In the genomic region with DNA sequence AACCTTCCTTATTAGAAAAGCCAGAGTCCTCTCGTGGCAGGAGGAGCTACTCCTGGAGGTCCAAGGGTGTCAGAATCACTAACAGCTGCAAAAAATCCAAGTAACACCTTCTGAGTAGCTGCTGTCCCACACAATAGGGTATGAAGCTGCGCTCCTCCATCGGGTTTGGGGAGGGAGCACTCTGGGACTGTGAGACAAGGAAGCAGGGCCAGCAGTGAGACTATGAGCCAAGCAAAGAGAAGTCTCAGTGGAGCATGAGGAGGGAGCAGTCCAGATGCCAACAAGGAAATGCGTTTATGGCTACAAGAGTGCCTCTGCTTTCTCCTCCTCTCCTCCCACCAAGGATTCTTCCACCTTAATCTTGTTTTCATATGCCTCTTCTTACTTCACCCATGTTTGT, we compare ENCODE assay signal across 24 cellular contexts. TPM values are rescaled to one million over a fixed set of nuclear protein-coding genes. Genes with fewer than 3 reads are reported as not detected.
DNase-seq lines count a peak whose midpoint lies in the region; ATAC-seq, FAIRE-seq and TF ChIP-seq lines count a peak whose summit lies in the region.
"Had no signal": no experiment of that assay in that cellular context is flagged by ENCODE, and none has a peak within 500 bp of the region (broad histone marks: within the 10 kb centered on the region; RNA-seq: fewer than 3 reads in every experiment).

No MANE protein-coding gene starts in this region.

- no peak for TF ChIP-seq CTCF in WTC11 (IDR thresholded peaks at IDR 0.05)

- ATAC-seq in WTC11 (0 out of 2 replicates have a peak, but pooled peaks have one; percentile 28), left cardiac atrium (peak; percentile 36 to 80), HG03432 (IDR thresholded peaks at IDR 0.05; ENCODE audit: unreplicated experiment) (no peak), GM21390 (IDR thresholded peaks at IDR 0.05; ENCODE audit: unreplicated experiment) (no peak)

- H3K27me3 Mint-ChIP-seq in WTC11 (ENCODE audit: low read depth): no peaks in the 10 kb centered on the region

- no peaks in the 10 kb centered on the region; the same call in 1 of the 2 replicates for H3K36me3 ChIP-seq in H7 (replicated peaks; ENCODE audit: control insufficient read depth, insufficient read depth, low read length)
- H3K36me3 ChIP-seq: MG63 had no signal

- H3K27me3 ChIP-seq in H7 (ENCODE audit: control insufficient read depth, insufficient read depth, low read length): no peaks in the 10 kb centered on the region
- H3K27me3 ChIP-seq: MG63, SJSA1 had no signal

- CTCF ChIA-PET in WTC11 (lab: Charles Lee): interaction anchor here (0.9 to 3.3 kb wide), 3 partner anchors 11 to 34 kb away, joined by 3 to 15 read pairs (median 4); no protein-coding TSS in a partner anchor

- H3K4me3 Mint-ChIP-seq in WTC11: no peak overlapping the region
- H3K4me3 Mint-ChIP-seq: H9, IgD-negative memory B cell had no signal

- H3K27ac Mint-ChIP-seq in WTC11: no peak overlapping the region

- intact Hi-C loops in left cardiac atrium (cut with DNase I): no loop called here
- intact Hi-C loops in posterior vena cava (cut with DNase I): no loop called here

- DNase-seq in H7 (peak; percentile 26), WTC11 (ENCODE audit: low spot score) (no peak), left cardiac atrium (no peak), posterior vena cava (ENCODE audit: low spot score) (peak; percentile 66), frontal cortex (ENCODE audit: low spot score in 2 of 2) (no peak)
- DNase-seq: ACHN, C1 segment of cervical spinal cord, H9, Karpas-422, MG63, NCI-H1092, NCI-H1436 treated with DMSO at 0.1 percent for 48 hours, NCI-H2029, NCI-H345, NCI-H526, PC-9 had no signal

- H3K9me3 Mint-ChIP-seq in WTC11: no peaks in the 10 kb centered on the region
- H3K9me3 Mint-ChIP-seq: H9, IgD-negative memory B cell had no signal

- H3K36me3 Mint-ChIP-seq in WTC11: no peaks in the 10 kb centered on the region
- H3K36me3 Mint-ChIP-seq: IgD-negative memory B cell had no signal

- no peak for FAIRE-seq in frontal cortex (lab: Jason Lieb, UNC)
- FAIRE-seq: D721Med, GM12892, GM18507 had no signal

- no peak overlapping the region for H3K4me3 ChIP-seq in H7 (ENCODE audit: insufficient read depth, low read depth, low read length)
- H3K4me3 ChIP-seq: MG63, PC-9, SJSA1 had no signal

- peaks cover 12% of the 10 kb centered on the region for H3K4me1 Mint-ChIP-seq in WTC11

- POLR2A ChIA-PET in WTC11 (lab: Charles Lee): no interaction called here

TF ChIP-seq in WTC11, 78 proteins besides CTCF, POLR2A, EP300 and RAD21 (continues in another document):
- TF ChIP-seq GRHL2 (CRISPR knock-in tag; IDR thresholded peaks at IDR 0.05; ENCODE audit: insufficient replicate concordance, severe bottlenecking) (no peak), ZBTB21 (CRISPR knock-in tag; IDR thresholded peaks at IDR 0.05; ENCODE audit: borderline replicate concordance) (no peak), FOXJ3 (CRISPR knock-in tag; IDR thresholded peaks at IDR 0.05; ENCODE audit: borderline replicate concordance) (no peak), ZNF232 (CRISPR knock-in tag; IDR thresholded peaks at IDR 0.05) (no peak), ZNF263 (CRISPR knock-in tag; IDR thresholded peaks at IDR 0.05; ENCODE audit: low read depth) (no peak), NFYB (CRISPR knock-in tag; conservative IDR thresholded peaks at IDR 0.05; ENCODE audit: low read depth) (no peak), HMGA2 (CRISPR knock-in tag; IDR thresholded peaks at IDR 0.05) (no peak), MXD4 (CRISPR knock-in tag; IDR thresholded peaks at IDR 0.05; ENCODE audit: borderline replicate concordance) (no peak), RORB (CRISPR knock-in tag; IDR thresholded peaks at IDR 0.05) (no peak), ZNF138 (CRISPR knock-in tag; conservative IDR thresholded peaks at IDR 0.05) (no peak)
- TF ChIP-seq, protein P1, sequence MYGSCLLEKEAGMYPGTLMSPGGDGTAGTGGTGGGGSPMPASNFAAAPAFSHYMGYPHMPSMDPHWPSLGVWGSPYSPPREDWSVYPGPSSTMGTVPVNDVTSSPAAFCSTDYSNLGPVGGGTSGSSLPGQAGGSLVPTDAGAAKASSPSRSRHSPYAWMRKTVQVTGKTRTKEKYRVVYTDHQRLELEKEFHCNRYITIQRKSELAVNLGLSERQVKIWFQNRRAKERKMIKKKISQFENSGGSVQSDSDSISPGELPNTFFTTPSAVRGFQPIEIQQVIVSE (CRISPR knock-in tag; IDR thresholded peaks at IDR 0.05; ENCODE audit: borderline replicate concordance): no peak
- TF ChIP-seq, protein P2, sequence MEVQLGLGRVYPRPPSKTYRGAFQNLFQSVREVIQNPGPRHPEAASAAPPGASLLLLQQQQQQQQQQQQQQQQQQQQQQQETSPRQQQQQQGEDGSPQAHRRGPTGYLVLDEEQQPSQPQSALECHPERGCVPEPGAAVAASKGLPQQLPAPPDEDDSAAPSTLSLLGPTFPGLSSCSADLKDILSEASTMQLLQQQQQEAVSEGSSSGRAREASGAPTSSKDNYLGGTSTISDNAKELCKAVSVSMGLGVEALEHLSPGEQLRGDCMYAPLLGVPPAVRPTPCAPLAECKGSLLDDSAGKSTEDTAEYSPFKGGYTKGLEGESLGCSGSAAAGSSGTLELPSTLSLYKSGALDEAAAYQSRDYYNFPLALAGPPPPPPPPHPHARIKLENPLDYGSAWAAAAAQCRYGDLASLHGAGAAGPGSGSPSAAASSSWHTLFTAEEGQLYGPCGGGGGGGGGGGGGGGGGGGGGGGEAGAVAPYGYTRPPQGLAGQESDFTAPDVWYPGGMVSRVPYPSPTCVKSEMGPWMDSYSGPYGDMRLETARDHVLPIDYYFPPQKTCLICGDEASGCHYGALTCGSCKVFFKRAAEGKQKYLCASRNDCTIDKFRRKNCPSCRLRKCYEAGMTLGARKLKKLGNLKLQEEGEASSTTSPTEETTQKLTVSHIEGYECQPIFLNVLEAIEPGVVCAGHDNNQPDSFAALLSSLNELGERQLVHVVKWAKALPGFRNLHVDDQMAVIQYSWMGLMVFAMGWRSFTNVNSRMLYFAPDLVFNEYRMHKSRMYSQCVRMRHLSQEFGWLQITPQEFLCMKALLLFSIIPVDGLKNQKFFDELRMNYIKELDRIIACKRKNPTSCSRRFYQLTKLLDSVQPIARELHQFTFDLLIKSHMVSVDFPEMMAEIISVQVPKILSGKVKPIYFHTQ (CRISPR knock-in tag; IDR thresholded peaks at IDR 0.05): no peak
- TF ChIP-seq, protein P3, sequence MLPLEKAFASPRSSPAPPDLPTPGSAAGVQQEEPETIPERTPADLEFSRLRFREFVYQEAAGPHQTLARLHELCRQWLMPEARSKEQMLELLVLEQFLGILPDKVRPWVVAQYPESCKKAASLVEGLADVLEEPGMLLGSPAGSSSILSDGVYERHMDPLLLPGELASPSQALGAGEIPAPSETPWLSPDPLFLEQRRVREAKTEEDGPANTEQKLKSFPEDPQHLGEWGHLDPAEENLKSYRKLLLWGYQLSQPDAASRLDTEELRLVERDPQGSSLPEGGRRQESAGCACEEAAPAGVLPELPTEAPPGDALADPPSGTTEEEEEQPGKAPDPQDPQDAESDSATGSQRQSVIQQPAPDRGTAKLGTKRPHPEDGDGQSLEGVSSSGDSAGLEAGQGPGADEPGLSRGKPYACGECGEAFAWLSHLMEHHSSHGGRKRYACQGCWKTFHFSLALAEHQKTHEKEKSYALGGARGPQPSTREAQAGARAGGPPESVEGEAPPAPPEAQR (CRISPR knock-in tag; IDR thresholded peaks at IDR 0.05): no peak
- TF ChIP-seq, protein P4, sequence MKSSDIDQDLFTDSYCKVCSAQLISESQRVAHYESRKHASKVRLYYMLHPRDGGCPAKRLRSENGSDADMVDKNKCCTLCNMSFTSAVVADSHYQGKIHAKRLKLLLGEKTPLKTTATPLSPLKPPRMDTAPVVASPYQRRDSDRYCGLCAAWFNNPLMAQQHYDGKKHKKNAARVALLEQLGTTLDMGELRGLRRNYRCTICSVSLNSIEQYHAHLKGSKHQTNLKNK (CRISPR knock-in tag; IDR thresholded peaks at IDR 0.05): no peak
- TF ChIP-seq, protein P5, sequence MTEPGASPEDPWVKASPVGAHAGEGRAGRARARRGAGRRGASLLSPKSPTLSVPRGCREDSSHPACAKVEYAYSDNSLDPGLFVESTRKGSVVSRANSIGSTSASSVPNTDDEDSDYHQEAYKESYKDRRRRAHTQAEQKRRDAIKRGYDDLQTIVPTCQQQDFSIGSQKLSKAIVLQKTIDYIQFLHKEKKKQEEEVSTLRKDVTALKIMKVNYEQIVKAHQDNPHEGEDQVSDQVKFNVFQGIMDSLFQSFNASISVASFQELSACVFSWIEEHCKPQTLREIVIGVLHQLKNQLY (CRISPR knock-in tag; IDR thresholded peaks at IDR 0.05): no peak

RNA-seq across cellular contexts. Expression of a gene that starts 12.8 kb away (rescaled TPM):
- 16.5 and 25.2 TPM in 2 replicates for total RNA-seq in H7 (2014; rRNA removed; shearing (Covaris generic))
- 15.4 to 21.1 TPM (median 15.7 TPM) in 3 replicates for total RNA-seq in WTC11 (2021)
- total RNA-seq in left cardiac atrium: 10 to 100 TPM; 13.1 to 16.0 TPM
- 1 to 10 TPM; 6.4 to 9.2 TPM for total RNA-seq in posterior vena cava
- total RNA-seq in frontal cortex: 7.3 TPM

RNA-seq across cellular contexts. Expression of a gene that starts 13.4 kb away (rescaled TPM):
- 128 and 145 TPM in 2 replicates for total RNA-seq in H7 (2014; rRNA removed; shearing (Covaris generic))
- total RNA-seq in WTC11 (2021): 75.7 to 94.0 TPM (median 81.7 TPM) in 3 replicates
- 10 to 100 TPM; 52.6 to 62.4 TPM for total RNA-seq in left cardiac atrium
- total RNA-seq in posterior vena cava: 10 to 100 TPM; 53.0 to 55.1 TPM
- 115 TPM for total RNA-seq in frontal cortex

RNA-seq across cellular contexts. Expression of a gene that starts 21.7 kb away (rescaled TPM):
- total RNA-seq in H7 (2014; rRNA removed; shearing (Covaris generic)): 1.1 and 2.2 TPM in 2 replicates
- total RNA-seq in WTC11 (2021) (1.6 to 2.5 TPM (median 2.5 TPM) in 3 replicates), left cardiac atrium (10 to 100 TPM; 13.7 to 19.9 TPM), posterior vena cava (10 to 100 TPM; 12.4 to 17.7 TPM), frontal cortex (4.1 TPM)

RNA-seq across cellular contexts. Expression of a gene that starts 30.6 kb away (rescaled TPM):
- total RNA-seq in H7 (2014; rRNA removed; shearing (Covaris generic)): 4.2 and 7.2 TPM in 2 replicates
- total RNA-seq in WTC11 (2021) (4.3 to 5.7 TPM (median 5.6 TPM) in 3 replicates), left cardiac atrium (1,000 to 10,000 TPM; 2,841 to 3,233 TPM), posterior vena cava (1 to 10 TPM; 3.5 to 5.5 TPM), frontal cortex (0.41 TPM)
- total RNA-seq: HT1080 had no signal

RNA-seq across cellular contexts. Expression of a gene that starts 32.2 kb away (rescaled TPM):
- 51.1 and 70.7 TPM in 2 replicates for total RNA-seq in H7 (2014; rRNA removed; shearing (Covaris generic))
- total RNA-seq in WTC11 (2021) (83.7 to 86.3 TPM (median 85.0 TPM) in 3 replicates), left cardiac atrium (10 to 100 TPM; 45.9 to 49.0 TPM), posterior vena cava (10 to 100 TPM; 53.0 to 65.2 TPM), frontal cortex (58.7 TPM)

Comparison
In these comparisons a context has a peak if more than half of its experiments do, and no peak if none do; other contexts are left out.
1. DNase-seq: peak in H7 (single experiment) and posterior vena cava (single experiment); none in WTC11 (single experiment), left cardiac atrium (single experiment) and frontal cortex (0 of 2).
2. ATAC-seq: peak in WTC11 (single experiment) and left cardiac atrium (2 of 2); none in HG03432 (single experiment) and GM21390 (single experiment).